Comparison of ENCODE assay signal across 23 cellular contexts in genomic region chr2:216078776-216079175, GRCh38. TPM values are rescaled to one million over a fixed set of nuclear protein-coding genes. Genes with fewer than 3 reads are reported as not detected.
A peak's percentile ranks its signal among the peaks of the same experiment; 100 is the strongest.
DNase-seq lines count a peak whose midpoint lies in the region; ATAC-seq and TF ChIP-seq lines count a peak whose summit lies in the region.
"Had no signal": no experiment of that assay in that cellular context is flagged by ENCODE, and none has a peak within 500 bp of the region (broad histone marks: within the 10 kb centered on the region; RNA-seq: fewer than 3 reads in every experiment).

No MANE protein-coding gene starts in this region.

- 72 to 78% (median 76%) methylated on average over 1 of the region's 1 CpG for WGBS in psoas muscle, 3 donors

- no TSS peak for BruUV-seq in PC-9 (replicated peaks; lab: Mats Ljungman, UMichigan)

- POLR2A ChIA-PET in PC-9 (lab: Charles Lee; ENCODE audit: unreplicated experiment), result no interaction called here

- H3K4me3 ChIP-seq in PC-9, result no peak overlapping the region
- no peak overlapping the region for H3K4me3 ChIP-seq in fibroblast of villous mesenchyme (ENCODE audit: low read depth, low read length)
- no peak overlapping the region for H3K4me3 ChIP-seq in subcutaneous abdominal adipose tissue (ENCODE audit: low read depth in 1 of 5, low read length in 5 of 5)
- H3K4me3 ChIP-seq in psoas muscle, result no peak overlapping the region
- H3K4me3 ChIP-seq: BLaER1, hepatocyte, MG63, mucosa of descending colon, SJSA1, tibial artery had no signal

- H3K27ac ChIP-seq in PC-9 (peak overlapping the region; percentile 57; the same call in 1 of the 2 replicates), subcutaneous abdominal adipose tissue (ENCODE audit: low read depth, low read length) (peak overlapping the region; percentile 74), psoas muscle (no peak overlapping the region)
- H3K27ac ChIP-seq: BLaER1, epithelial cell of prostate, hepatocyte, SJSA1, tibial artery had no signal

- peak; percentile 36 for DNase-seq in SIG-M5 treated with dmso at 0.1 percent for 504 hours (lab: John Stamatoyannopoulos, UW; ENCODE audit: unreplicated experiment)
- DNase-seq in SIG-M5 (lab: John Stamatoyannopoulos, UW), result no peak
- no peak for DNase-seq in PC-9
- peak; percentile 44 for DNase-seq in fibroblast of villous mesenchyme (ENCODE audit: low read depth)
- no peak for DNase-seq in psoas muscle
- DNase-seq in NAMALWA (ENCODE audit: low spot score), result no peak
- DNase-seq: activated CD4-positive, alpha-beta T cell treated with anti-CD3 and anti-CD28 coated beads, Interleukin-2, amount 10 ng/mL, durations not matched to agents 24 days and 14 days; foreskin melanocyte; immature natural killer cell; MG63; mucosa of descending colon; NCI-H774; stimulated activated CD4-positive, alpha-beta T cell treated with anti-CD3 and anti-CD28 coated beads, Interleukin-4, amount 100 ng/mL, for 1 hour; stimulated activated naive CD8-positive, alpha-beta T cell treated with anti-CD3 and anti-CD28 coated beads, Interleukin-15, Interleukin-2, amounts not matched to agents 100 U/mL and 50 U/mL, for 24 hours; T-helper 2 cell; tibial artery had no signal

- no peaks in the 10 kb centered on the region; the same call in none of the 2 replicates for H3F3A ChIP-seq in PC-9 (ENCODE audit: insufficient read depth, low read depth)

- peak overlapping the region; percentile 43 for H3K4me2 ChIP-seq in PC-9
- H3K4me2 ChIP-seq: BLaER1, hepatocyte had no signal

- H2AFZ ChIP-seq in PC-9, result no peak overlapping the region
- H2AFZ ChIP-seq: hepatocyte had no signal

- H3K27me3 ChIP-seq in PC-9 (ENCODE audit: insufficient read depth, low read depth), result 0 out of 2 replicates have a peak, but pooled peaks cover 12% of the 10 kb centered on the region
- H3K27me3 ChIP-seq in subcutaneous abdominal adipose tissue (ENCODE audit: control insufficient read depth in 5 of 5, insufficient read depth in 4 of 5, low read length in 5 of 5), result no peaks in the 10 kb centered on the region
- no peaks in the 10 kb centered on the region for H3K27me3 ChIP-seq in psoas muscle (ENCODE audit: insufficient read depth in 3 of 3, low read length in 2 of 3)
- H3K27me3 ChIP-seq: MG63, tibial artery had no signal

- H3K9me3 ChIP-seq in PC-9 (ENCODE audit: insufficient read depth, low read depth) (no peaks in the 10 kb centered on the region), subcutaneous abdominal adipose tissue (ENCODE audit: control insufficient read depth in 5 of 5, low read length in 5 of 5) (no peaks in the 10 kb centered on the region), psoas muscle (no peaks in the 10 kb centered on the region)
- H3K9me3 ChIP-seq: BLaER1, MG63, mucosa of descending colon, SJSA1, tibial artery had no signal

- no peaks in the 10 kb centered on the region for H3K79me2 ChIP-seq in PC-9 (ENCODE audit: low read depth)

- H3K4me1 ChIP-seq in PC-9 (replicated peaks; ENCODE audit: insufficient read depth) (peaks cover 22% of the 10 kb centered on the region), subcutaneous abdominal adipose tissue (ENCODE audit: control insufficient read depth in 5 of 5, insufficient read depth in 5 of 5, low read length in 5 of 5) (peaks cover 1 to 56% (median 28%) of the 10 kb centered on the region in 5 donors), psoas muscle (no peaks in the 10 kb centered on the region)

- intact Hi-C loops in PC-9 (cut with micrococcal nuclease; ENCODE audit: unreplicated experiment), result no loop called here
- intact Hi-C loops in psoas muscle (cut with DNase I), result no loop called here

- CTCF ChIA-PET in PC-9 (lab: Charles Lee), result no interaction called here

- no peaks in the 10 kb centered on the region for H4K20me1 ChIP-seq in PC-9 (ENCODE audit: insufficient read depth)
- H4K20me1 ChIP-seq: BLaER1 had no signal

- H3K9ac ChIP-seq in subcutaneous abdominal adipose tissue (ENCODE audit: low read length in 5 of 5), result peak overlapping the region in 1 of 5 donors; percentile 41
- H3K9ac ChIP-seq: BLaER1 had no signal

- ATAC-seq in psoas muscle (no peak), HG03439 (IDR thresholded peaks at IDR 0.05; ENCODE audit: unreplicated experiment) (no peak)
- ATAC-seq: mucosa of descending colon; Panc1; stimulated activated naive CD8-positive, alpha-beta T cell treated with anti-CD3 and anti-CD28 coated beads, Interleukin-15, Interleukin-2, amounts not matched to agents 100 U/mL and 50 U/mL, for 24 hours had no signal

- TF ChIP-seq CTCF in PC-9 (conservative IDR thresholded peaks at IDR 0.05), result no peak
- TF ChIP-seq CTCF in fibroblast of villous mesenchyme (IDR thresholded peaks at IDR 0.05; ENCODE audit: insufficient read depth, low read depth, low read length), result no peak
- no peak for TF ChIP-seq CTCF in psoas muscle (IDR thresholded peaks at IDR 0.05)

- H3K36me3 ChIP-seq in PC-9 (ENCODE audit: low read depth) (no peaks in the 10 kb centered on the region), subcutaneous abdominal adipose tissue (ENCODE audit: control insufficient read depth in 5 of 5, insufficient read depth in 5 of 5, low read length in 5 of 5) (peaks cover 0 to 7% (median 2%) of the 10 kb centered on the region in 5 donors), psoas muscle (ENCODE audit: insufficient read depth in 1 of 2, low read depth in 1 of 2) (peaks cover 0 to 5% of the 10 kb centered on the region in 2 donors)
- H3K36me3 ChIP-seq: BLaER1, MG63, SJSA1, tibial artery had no signal

- no peaks in the 10 kb centered on the region for H3K9me2 ChIP-seq in PC-9 (ENCODE audit: insufficient read depth)

RNA-seq across cellular contexts. Expression of gene PECR, which starts 2.8 kb away (rescaled TPM):
- total RNA-seq in PC-9 (2021) (10.8 and 16.0 TPM in 2 replicates), fibroblast of villous mesenchyme (9.9 and 12.6 TPM in 2 replicates), psoas muscle (1 to 10 TPM; 2.5 to 4.8 (median 3.0) TPM)
- polyA plus RNA-seq in psoas muscle, result 1 to 10 TPM; 1.9 to 2.5 (median 2.5) TPM

RNA-seq across cellular contexts. Expression of gene TMEM169, which starts 2.9 kb away (rescaled TPM):
- total RNA-seq in PC-9 (2021) (0.46 and 0.58 TPM in 2 replicates), fibroblast of villous mesenchyme (0.32 and 0.43 TPM in 2 replicates), psoas muscle (under 1 TPM in 2 of 4 donors, not detected in 2; 0.07 to 0.41 TPM)
- under 1 TPM; 0.07 to 0.08 (median 0.08) TPM for polyA plus RNA-seq in psoas muscle

RNA-seq across cellular contexts. Expression of gene XRCC5, which starts 30.4 kb away (rescaled TPM):
- total RNA-seq in PC-9 (2021) (242 and 275 TPM in 2 replicates), fibroblast of villous mesenchyme (220 and 278 TPM in 2 replicates), psoas muscle (100 to 1,000 TPM; 137 to 173 (median 148) TPM)
- polyA plus RNA-seq in psoas muscle, result 100 to 1,000 TPM in 2 of 3 donors, 10 to 100 TPM in 1; 75.3 to 147 (median 125) TPM

Comparison
In these comparisons a context has a peak if more than half of its experiments do, and no peak if none do; other contexts are left out.
1. DNase-seq: peak in SIG-M5 treated with dmso at 0.1 percent for 504 hours (single experiment) and fibroblast of villous mesenchyme (single experiment); none in SIG-M5 (single experiment), PC-9 (0 of 2), psoas muscle (0 of 2) and NAMALWA (single experiment).